ENCODE assay signal across 17 cellular contexts in genomic region chr6:166657531-166657930, GRCh38. TPM values are rescaled to one million over a fixed set of nuclear protein-coding genes. Genes with fewer than 3 reads are reported as not detected.
DNase-seq lines count a peak whose midpoint lies in the region; ATAC-seq and TF ChIP-seq lines count a peak whose summit lies in the region.
"Had no signal": no experiment of that assay in that cellular context is flagged by ENCODE, and none has a peak within 500 bp of the region (broad histone marks: within the 10 kb centered on the region; RNA-seq: fewer than 3 reads in every experiment).

No MANE protein-coding gene starts in this region.

- no peak for ATAC-seq in naive thymus-derived CD8-positive, alpha-beta T cell

- H3K4me3 ChIP-seq in GM06990 (replicated peaks; ENCODE audit: low read depth, low read length) = peak overlapping the region; percentile 10; the same call in 1 of the 2 replicates
- H3K4me3 ChIP-seq: colonic mucosa had no signal

- no peaks in the 10 kb centered on the region for H3K36me3 ChIP-seq in GM06990 (ENCODE audit: control insufficient read depth, insufficient read depth, low read length)
- H3K36me3 ChIP-seq: colonic mucosa, thoracic aorta had no signal

- peaks cover 2% of the 10 kb centered on the region; the same call in 1 of the 2 replicates for H3K27me3 ChIP-seq in GM06990 (replicated peaks; ENCODE audit: control insufficient read depth, insufficient read depth, low read length)
- H3K27me3 ChIP-seq: colonic mucosa had no signal

- DNase-seq in DMS53 (lab: John Stamatoyannopoulos, UW) = peak; percentile 21
- no peak for DNase-seq in DMS53 treated with DMSO at 0.1 percent for 48 hours (lab: John Stamatoyannopoulos, UW; ENCODE audit: unreplicated experiment)
- no peak for DNase-seq in GM06990 (ENCODE audit: extremely low read depth, insufficient read length)
- peak; percentile 51 for DNase-seq in UCSD-AML1 (lab: John Stamatoyannopoulos, UW; ENCODE audit: unreplicated experiment)
- DNase-seq in naive thymus-derived CD8-positive, alpha-beta T cell = no peak
- DNase-seq in NK-92 (lab: John Stamatoyannopoulos, UW; ENCODE audit: unreplicated experiment) = no peak
- no peak for DNase-seq in hypothalamus (lab: John Stamatoyannopoulos, UW)
- no peak for DNase-seq in activated CD4-positive, CD25-positive, alpha-beta regulatory T cell (lab: John Stamatoyannopoulos, UW)
- DNase-seq: activated CD4-positive, CD25-positive, alpha-beta regulatory T cell treated with anti-CD3 and anti-CD28 coated beads, Interleukin-2, amount 50 U/mL, for 72 hours; CD8-positive, alpha-beta memory T cell; colonic mucosa; NCI-H2081 treated with DMSO at 0.1 percent for 48 hours; NCI-H748 treated with DMSO at 0.1 percent for 48 hours; RPMI8226; T-helper 1 cell had no signal

- peaks cover 5 to 37% (median 19%) of the 10 kb centered on the region in 5 donors for H3K27me3 Mint-ChIP-seq in naive thymus-derived CD8-positive, alpha-beta T cell

- no peaks in the 10 kb centered on the region for H3K9me3 Mint-ChIP-seq in naive thymus-derived CD8-positive, alpha-beta T cell
- H3K9me3 Mint-ChIP-seq: activated T-helper 1 cell treated with anti-CD3 and anti-CD28 coated beads, Interleukin-12 subunit alpha, Interleukin-12 subunit beta, Interleukin-2, Interleukin-4 antibody, amounts not matched to agents 30 ng/mL and 10 ng/mL and 1 ng/mL, durations not matched to agents 14 hours and 24 hours and 36 hours; CD8-positive, alpha-beta memory T cell had no signal

- H3K4me3 Mint-ChIP-seq in naive thymus-derived CD8-positive, alpha-beta T cell = peak overlapping the region in 8 of 10 donors; percentile 30 to 75 (median 67)
- H3K4me3 Mint-ChIP-seq: activated T-helper 1 cell treated with anti-CD3 and anti-CD28 coated beads, Interleukin-12 subunit alpha, Interleukin-12 subunit beta, Interleukin-2, Interleukin-4 antibody, amounts not matched to agents 30 ng/mL and 10 ng/mL and 1 ng/mL, durations not matched to agents 14 hours and 24 hours and 36 hours had no signal

- peak overlapping the region in 1 of 10 donors; percentile 33 for H3K27ac Mint-ChIP-seq in naive thymus-derived CD8-positive, alpha-beta T cell
- H3K27ac Mint-ChIP-seq: activated T-helper 1 cell treated with anti-CD3 and anti-CD28 coated beads, Interleukin-12 subunit alpha, Interleukin-12 subunit beta, Interleukin-2, Interleukin-4 antibody, amounts not matched to agents 30 ng/mL and 10 ng/mL and 1 ng/mL, durations not matched to agents 14 hours and 24 hours and 36 hours; CD8-positive, alpha-beta memory T cell had no signal

- peaks cover 0 to 5% (median 0%) of the 10 kb centered on the region in 3 donors for H3K36me3 Mint-ChIP-seq in naive thymus-derived CD8-positive, alpha-beta T cell

- POLR2A ChIA-PET in naive thymus-derived CD8-positive, alpha-beta T cell (lab: Charles Lee) = no interaction called here

- peaks cover 0 to 18% (median 12%) of the 10 kb centered on the region in 4 donors for H3K4me1 Mint-ChIP-seq in naive thymus-derived CD8-positive, alpha-beta T cell

- TF ChIP-seq CTCF in GM06990 (IDR thresholded peaks at IDR 0.05; ENCODE audit: insufficient read depth, low read length, poor library complexity, severe bottlenecking) = no peak

RNA-seq across cellular contexts. Expression of gene RPS6KA2, which starts 30.5 kb away (rescaled TPM):
- 10 to 100 TPM; 13.5 to 13.6 TPM for total RNA-seq in naive thymus-derived CD8-positive, alpha-beta T cell
- 1 to 10 TPM; 2.1 to 4.8 (median 3.2) TPM for polyA plus RNA-seq in naive thymus-derived CD8-positive, alpha-beta T cell

Comparison
In these comparisons a context has a peak if more than half of its experiments do, and no peak if none do; other contexts are left out.
1. DNase-seq: peak in DMS53 (single experiment) and UCSD-AML1 (single experiment); none in DMS53 treated with DMSO at 0.1 percent for 48 hours (single experiment), GM06990 (single experiment), naive thymus-derived CD8-positive, alpha-beta T cell (0 of 10), NK-92 (single experiment), hypothalamus (0 of 51) and activated CD4-positive, CD25-positive, alpha-beta regulatory T cell (0 of 4).